Comparison of ENCODE assay signal across 27 cellular contexts in the genomic region with DNA sequence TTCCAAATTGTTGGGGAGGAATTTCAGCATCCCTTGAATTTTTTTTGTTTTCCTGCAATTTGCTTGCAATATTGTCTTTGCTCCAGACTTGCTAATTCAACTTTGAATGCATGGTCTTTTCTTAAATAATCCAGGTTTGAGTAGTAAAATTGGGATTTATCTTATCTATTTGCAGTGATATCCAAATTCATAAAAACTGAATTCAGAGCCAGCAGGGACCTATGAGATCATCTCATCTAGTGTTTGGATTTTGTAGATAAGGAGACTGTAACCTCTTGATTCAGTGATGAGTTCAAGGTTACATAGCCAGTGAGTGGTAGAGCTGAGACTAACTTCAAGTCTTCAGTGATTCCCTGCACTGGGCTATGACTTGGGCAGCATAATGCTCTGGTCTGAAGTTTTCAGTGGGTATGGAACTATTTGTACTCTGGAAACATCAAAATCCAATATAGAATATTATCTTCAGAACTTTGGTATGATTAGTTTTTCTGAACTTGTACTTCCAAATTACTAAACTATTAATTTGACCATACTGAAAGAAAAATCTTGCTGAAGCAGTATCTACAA.
"Had no signal": no experiment of that assay in that cellular context is flagged by ENCODE, and none has a peak within 500 bp of the region (broad histone marks: within the 10 kb centered on the region; RNA-seq: fewer than 3 reads in every experiment).

No MANE protein-coding gene starts in this region.

- H3K9me3 Mint-ChIP-seq: activated CD4-positive, alpha-beta T cell treated with anti-CD3 and anti-CD28 coated beads, Interleukin-2, amount 10 ng/mL, durations not matched to agents 7 days and 5 days; activated naive CD4-positive, alpha-beta T cell treated with anti-CD3 and anti-CD28 coated beads, Interleukin-2, amount 10 ng/mL, durations not matched to agents 7 days and 5 days; activated naive CD8-positive, alpha-beta T cell treated with anti-CD3 and anti-CD28 coated beads, Interleukin-2, amount 50 U/mL, for 24 hours had no signal

- ATAC-seq: activated CD8-positive, alpha-beta memory T cell treated with anti-CD3 and anti-CD28 coated beads, Interleukin-2, amount 10 ng/mL, durations not matched to agents 7 days and 5 days; activated naive CD8-positive, alpha-beta T cell treated with anti-CD3 and anti-CD28 coated beads, Interleukin-2, amount 50 U/mL, for 24 hours had no signal

- H3K4me1 Mint-ChIP-seq: activated CD4-positive, alpha-beta T cell treated with anti-CD3 and anti-CD28 coated beads, Interleukin-2, amount 10 ng/mL, durations not matched to agents 7 days and 5 days; activated CD8-positive, alpha-beta memory T cell treated with anti-CD3 and anti-CD28 coated beads, Interleukin-2, amount 10 ng/mL, durations not matched to agents 7 days and 5 days; activated naive CD4-positive, alpha-beta T cell treated with anti-CD3 and anti-CD28 coated beads, Interleukin-2, amount 10 ng/mL, durations not matched to agents 7 days and 5 days; activated naive CD8-positive, alpha-beta T cell treated with anti-CD3 and anti-CD28 coated beads, Interleukin-2, amount 50 U/mL, for 24 hours had no signal

- H3K27ac Mint-ChIP-seq: activated CD4-positive, alpha-beta T cell treated with anti-CD3 and anti-CD28 coated beads, Interleukin-2, amount 10 ng/mL, durations not matched to agents 7 days and 5 days; activated CD8-positive, alpha-beta memory T cell treated with anti-CD3 and anti-CD28 coated beads, Interleukin-2, amount 10 ng/mL, durations not matched to agents 7 days and 5 days; activated naive CD4-positive, alpha-beta T cell treated with anti-CD3 and anti-CD28 coated beads, Interleukin-2, amount 10 ng/mL, durations not matched to agents 7 days and 5 days; activated naive CD8-positive, alpha-beta T cell; activated naive CD8-positive, alpha-beta T cell treated with anti-CD3 and anti-CD28 coated beads, Interleukin-2, amount 50 U/mL, for 24 hours had no signal

- H3K36me3 ChIP-seq: ascending aorta, breast epithelium had no signal

- H3K27me3 Mint-ChIP-seq: activated CD4-positive, alpha-beta T cell treated with anti-CD3 and anti-CD28 coated beads, Interleukin-2, amount 10 ng/mL, durations not matched to agents 7 days and 5 days; activated CD8-positive, alpha-beta memory T cell treated with anti-CD3 and anti-CD28 coated beads, Interleukin-2, amount 10 ng/mL, durations not matched to agents 7 days and 5 days; activated naive CD4-positive, alpha-beta T cell treated with anti-CD3 and anti-CD28 coated beads, Interleukin-2, amount 10 ng/mL, durations not matched to agents 7 days and 5 days; activated naive CD8-positive, alpha-beta T cell; activated naive CD8-positive, alpha-beta T cell treated with anti-CD3 and anti-CD28 coated beads, Interleukin-2, amount 50 U/mL, for 24 hours had no signal

- H3K9me3 ChIP-seq: ascending aorta, breast epithelium had no signal

- DNase-seq: activated CD4-positive, alpha-beta T cell treated with anti-CD3 and anti-CD28 coated beads, Interleukin-2, amount 10 ng/mL, durations not matched to agents 7 days and 5 days; activated CD4-positive, alpha-beta T cell treated with anti-CD3 and anti-CD28 coated beads, Interleukin-2, amount 50 U/mL, for 48 hours; activated CD8-positive, alpha-beta memory T cell treated with anti-CD3 and anti-CD28 coated beads, Interleukin-2, amount 10 ng/mL, durations not matched to agents 7 days and 5 days; activated CD8-positive, alpha-beta memory T cell treated with anti-CD3 and anti-CD28 coated beads, Interleukin-2, amount 50 U/mL, for 48 hours; activated effector memory CD4-positive, alpha-beta T cell treated with Interleukin-2 at 50 U/mL for 16 hours; activated naive CD4-positive, alpha-beta T cell treated with anti-CD3 and anti-CD28 coated beads, Interleukin-2, amount 10 ng/mL, durations not matched to agents 7 days and 5 days; activated naive CD8-positive, alpha-beta T cell treated with anti-CD3 and anti-CD28 coated beads, Interleukin-2, amount 50 U/mL, for 24 hours; activated T-cell treated with anti-CD3 and anti-CD28 coated beads, Interleukin-2, amount 50 U/mL, for 48 hours; amygdala; MM.1S; MV-4-11; NCI-H1092 treated with DMSO at 0.1 percent for 48 hours; NCI-H1417; NCI-H146; NCI-H187; NCI-H2029 treated with DMSO at 0.1 percent for 48 hours; NCI-H2107; NCI-H2171; NCI-H510A; NCI-H526; NCI-H748 treated with DMSO at 0.1 percent for 48 hours; NK-92 treated with Interleukin-12 subunit alpha and Interleukin-12 subunit beta, amount 100 ng/mL, for 24 hours; Right ventricle myocardium superior had no signal

- H3K9ac ChIP-seq: KMS-11 had no signal

- H3K4me3 Mint-ChIP-seq: activated CD4-positive, alpha-beta T cell treated with anti-CD3 and anti-CD28 coated beads, Interleukin-2, amount 10 ng/mL, durations not matched to agents 7 days and 5 days; activated CD8-positive, alpha-beta memory T cell treated with anti-CD3 and anti-CD28 coated beads, Interleukin-2, amount 10 ng/mL, durations not matched to agents 7 days and 5 days; activated naive CD4-positive, alpha-beta T cell treated with anti-CD3 and anti-CD28 coated beads, Interleukin-2, amount 10 ng/mL, durations not matched to agents 7 days and 5 days; activated naive CD8-positive, alpha-beta T cell; activated naive CD8-positive, alpha-beta T cell treated with anti-CD3 and anti-CD28 coated beads, Interleukin-2, amount 50 U/mL, for 24 hours had no signal

- H3K4me3 ChIP-seq: ascending aorta, breast epithelium had no signal

- H3K36me3 Mint-ChIP-seq: activated CD8-positive, alpha-beta memory T cell treated with anti-CD3 and anti-CD28 coated beads, Interleukin-2, amount 10 ng/mL, durations not matched to agents 7 days and 5 days; activated naive CD4-positive, alpha-beta T cell treated with anti-CD3 and anti-CD28 coated beads, Interleukin-2, amount 10 ng/mL, durations not matched to agents 7 days and 5 days; activated naive CD8-positive, alpha-beta T cell had no signal

- H3K27ac ChIP-seq: ascending aorta, breast epithelium, KMS-11 had no signal
